In the genomic region with DNA sequence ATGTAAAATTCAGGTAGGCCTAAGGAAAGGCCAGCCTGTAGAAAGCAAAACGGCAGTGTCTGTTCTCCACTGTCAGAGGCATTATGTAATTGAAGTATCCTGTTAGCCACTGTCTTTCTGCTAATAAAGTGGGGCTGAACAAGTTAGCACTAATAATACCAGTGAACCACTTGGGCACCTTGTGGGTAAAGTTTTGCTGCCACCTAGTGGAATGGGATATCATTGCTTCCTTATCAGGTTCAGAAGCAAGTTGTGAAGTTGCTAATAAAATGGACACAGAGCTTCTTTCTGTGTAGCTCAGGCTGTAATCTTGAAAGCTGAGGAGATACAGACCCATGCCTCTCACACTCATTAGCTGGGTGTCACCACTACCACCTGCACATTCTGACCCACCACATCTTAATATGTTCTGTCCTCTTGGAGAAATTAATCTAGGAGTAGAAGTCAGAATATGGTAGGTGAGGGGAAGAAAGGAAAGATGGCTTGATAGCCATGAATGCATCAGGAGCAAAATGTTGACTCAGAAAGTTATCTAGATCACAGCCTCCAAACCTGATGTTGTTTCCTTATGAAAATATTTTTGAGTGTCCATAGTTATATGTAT, we compare ENCODE assay signal across 8 cellular contexts.
DNase-seq lines count a peak whose midpoint lies in the region; ATAC-seq and TF ChIP-seq lines count a peak whose summit lies in the region.

No MANE protein-coding gene starts in this region.

- DNase-seq in COR-L47 (lab: John Stamatoyannopoulos, UW): peak; percentile 78
- DNase-seq in Jurkat, Clone E6-1 (ENCODE audit: low read depth, low spot score): peak; percentile 73
- DNase-seq in activated naive CD8-positive, alpha-beta T cell treated with anti-CD3 and anti-CD28 coated beads for 36 hours: peak; percentile 32
- DNase-seq in heart right ventricle: peak in 1 of 2 donors; percentile 62
- DNase-seq in renal cortical epithelial cell (ENCODE audit: low read depth): peak; percentile 82

- no peaks in the 10 kb centered on the region for H3K9me3 ChIP-seq in OCI-LY1 (ENCODE audit: low read length)
- no peaks in the 10 kb centered on the region for H3K9me3 ChIP-seq in heart right ventricle

- WGBS in heart right ventricle, 2 donors: 0 to 5% methylated on average over 1 of the region's 1 CpG

- no peak overlapping the region for H2AFZ ChIP-seq in OCI-LY1 (ENCODE audit: low read length)

- H3K36me3 Mint-ChIP-seq in activated naive CD8-positive, alpha-beta T cell treated with anti-CD3 and anti-CD28 coated beads for 36 hours: no peaks in the 10 kb centered on the region

- H3K4me1 ChIP-seq in OCI-LY1 (ENCODE audit: insufficient read depth, low read length, severe bottlenecking) (peaks cover 7% of the 10 kb centered on the region), heart right ventricle (no peaks in the 10 kb centered on the region)

- H3K27ac Mint-ChIP-seq in activated naive CD8-positive, alpha-beta T cell treated with anti-CD3 and anti-CD28 coated beads for 36 hours: no peak overlapping the region

- peaks cover 31% of the 10 kb centered on the region for H3K27me3 Mint-ChIP-seq in activated naive CD8-positive, alpha-beta T cell treated with anti-CD3 and anti-CD28 coated beads for 36 hours

- peak; percentile 76 for ATAC-seq in GM19023 (IDR thresholded peaks at IDR 0.05; ENCODE audit: unreplicated experiment)
- ATAC-seq in heart right ventricle: peak in 7 of 8 donors; percentile 47 to 81 (median 75)
- ATAC-seq in GM19452 (IDR thresholded peaks at IDR 0.05; ENCODE audit: unreplicated experiment): no peak

- no peak overlapping the region for H3K4me2 ChIP-seq in OCI-LY1 (ENCODE audit: low read length)

- H3K27ac ChIP-seq in OCI-LY1 (ENCODE audit: low read depth, low read length, poor library complexity, severe bottlenecking) (no peak overlapping the region), heart right ventricle (no peak overlapping the region)

- no peaks in the 10 kb centered on the region for H3F3A ChIP-seq in OCI-LY1 (ENCODE audit: insufficient read depth, low read length)

- intact Hi-C loops in heart right ventricle (cut with DNase I): loop anchor here in 8 of 10 donors (2.0 to 10.0 kb wide), 5 partner anchors 59 to 271 kb away; no protein-coding TSS in a partner anchor

- no peaks in the 10 kb centered on the region for H4K20me1 ChIP-seq in OCI-LY1 (ENCODE audit: insufficient read depth, low read length)

- TF ChIP-seq CTCF in OCI-LY1 (IDR thresholded peaks at IDR 0.05; ENCODE audit: low read length): peak; percentile 92
- peak; percentile 68 to 90 (median 82) for TF ChIP-seq CTCF in heart right ventricle (IDR thresholded peaks at IDR 0.05)

- H3K4me3 ChIP-seq in Jurkat, Clone E6-1 (ENCODE audit: low read length): no peak overlapping the region
- H3K4me3 ChIP-seq in OCI-LY1 (ENCODE audit: low read depth, low read length, poor library complexity, severe bottlenecking) (no peak overlapping the region), heart right ventricle (no peak overlapping the region)

- no peak overlapping the region for H3K9ac ChIP-seq in OCI-LY1 (ENCODE audit: low read length)

- no peaks in the 10 kb centered on the region for H3K9me3 Mint-ChIP-seq in activated naive CD8-positive, alpha-beta T cell treated with anti-CD3 and anti-CD28 coated beads for 36 hours

- no peaks in the 10 kb centered on the region for H3K36me3 ChIP-seq in OCI-LY1 (ENCODE audit: insufficient read depth, low read length)
- no peaks in the 10 kb centered on the region for H3K36me3 ChIP-seq in heart right ventricle

- H3K27me3 ChIP-seq in OCI-LY1 (ENCODE audit: insufficient read depth, low read length) (peaks cover 3% of the 10 kb centered on the region; the same call in 1 of the 2 replicates), heart right ventricle (peaks cover 0 to 24% (median 3%) of the 10 kb centered on the region in 7 donors)

- no peaks in the 10 kb centered on the region for H3K79me2 ChIP-seq in OCI-LY1 (ENCODE audit: insufficient read depth, low read length)

- H3K4me3 Mint-ChIP-seq in activated naive CD8-positive, alpha-beta T cell treated with anti-CD3 and anti-CD28 coated beads for 36 hours: no peak overlapping the region

- no peaks in the 10 kb centered on the region for H3K9me2 ChIP-seq in OCI-LY1 (ENCODE audit: low read depth, low read length)

- H3K4me1 Mint-ChIP-seq in activated naive CD8-positive, alpha-beta T cell treated with anti-CD3 and anti-CD28 coated beads for 36 hours: peaks cover 3% of the 10 kb centered on the region
